In the genomic region with DNA sequence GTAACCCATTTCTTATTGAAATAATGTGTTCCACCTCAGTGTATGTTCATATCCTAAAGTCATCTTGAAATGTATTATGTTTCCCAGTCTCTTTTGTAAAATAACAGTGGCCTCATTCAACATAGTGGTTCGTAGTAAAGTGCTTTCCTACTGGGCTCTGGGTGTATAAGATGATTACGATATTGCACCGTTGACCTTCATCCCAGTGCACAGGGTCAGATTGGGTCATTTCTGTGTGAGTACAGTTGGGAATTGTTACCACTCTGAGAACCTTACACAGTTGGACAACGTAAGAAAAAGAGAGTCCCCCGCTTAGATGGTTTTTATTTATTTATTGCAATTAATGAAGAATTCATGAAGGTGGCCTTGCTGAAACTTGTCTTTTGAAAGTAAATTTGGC, we compare ENCODE assay signal across 17 cellular contexts.
"Had no signal": no experiment of that assay in that cellular context is flagged by ENCODE, and none has a peak within 500 bp of the region (broad histone marks: within the 10 kb centered on the region; RNA-seq: fewer than 3 reads in every experiment).

No MANE protein-coding gene starts in this region.

- H3K27ac ChIP-seq: coronary artery, transverse colon had no signal

- H3K4me3 ChIP-seq: coronary artery, skin epidermis, transverse colon had no signal

- H3K9me3 Mint-ChIP-seq: activated T-helper 17 cell treated with anti-CD3 and anti-CD28 coated beads, Interleukin-2, amount 50 U/mL, for 72 hours; natural killer cell treated with Interleukin-12 subunit alpha and Interleukin-12 subunit beta and Interleukin-15 and Interleukin-18, amount 100 ng/mL, for 72 hours; T-helper 2 cell treated with Interferon-gamma antibody and Interleukin-4, amounts not matched to agents 5 μg/mL and 100 μg/mL, for 36 hours had no signal

- H3K27me3 ChIP-seq: transverse colon had no signal

- H3K27me3 Mint-ChIP-seq: natural killer cell treated with Interleukin-12 subunit alpha and Interleukin-12 subunit beta and Interleukin-15 and Interleukin-18, amount 100 ng/mL, for 72 hours had no signal

- H3K4me3 Mint-ChIP-seq: activated T-helper 17 cell treated with anti-CD3 and anti-CD28 coated beads, Interleukin-2, amount 50 U/mL, for 72 hours; natural killer cell treated with Interleukin-12 subunit alpha and Interleukin-12 subunit beta and Interleukin-15 and Interleukin-18, amount 100 ng/mL, for 72 hours; T-helper 2 cell treated with Interferon-gamma antibody and Interleukin-4, amounts not matched to agents 5 μg/mL and 100 μg/mL, for 36 hours had no signal

- DNase-seq: activated CD4-positive, alpha-beta T cell treated with anti-CD3 and anti-CD28 coated beads, Interleukin-2, amount 50 U/mL, for 1 hour; activated naive CD4-positive, alpha-beta T cell treated with anti-CD3 and anti-CD28 coated beads, Interleukin-2, amount 50 U/mL, for 16 hours; amniotic stem cell; central memory CD4-positive, alpha-beta T cell; effector CD8-positive, alpha-beta T cell; foreskin fibroblast; kidney glomerular epithelial cell; posterior cingulate gyrus; stimulated activated CD4-positive, alpha-beta T cell treated with anti-CD3 and anti-CD28 coated beads, Interleukin-4, amount 100 ng/mL, for 24 hours; stimulated activated CD8-positive, alpha-beta memory T cell treated with anti-CD3 and anti-CD28 coated beads, Interleukin-4, amount 100 ng/mL, for 48 hours; stimulated activated naive CD4-positive, alpha-beta T cell treated with Interleukin-2 at 50 U/mL for 16 hours; transverse colon had no signal

- H3K36me3 ChIP-seq: transverse colon had no signal

- H3K36me3 Mint-ChIP-seq: natural killer cell treated with Interleukin-12 subunit alpha and Interleukin-12 subunit beta and Interleukin-15 and Interleukin-18, amount 100 ng/mL, for 72 hours had no signal

- ATAC-seq: natural killer cell treated with Interleukin-12 subunit alpha and Interleukin-12 subunit beta and Interleukin-15 and Interleukin-18, amount 100 ng/mL, for 72 hours had no signal

- H3K4me1 Mint-ChIP-seq: activated T-helper 17 cell treated with anti-CD3 and anti-CD28 coated beads, Interleukin-2, amount 50 U/mL, for 72 hours had no signal

- H3K27ac Mint-ChIP-seq: activated T-helper 17 cell treated with anti-CD3 and anti-CD28 coated beads, Interleukin-2, amount 50 U/mL, for 72 hours; natural killer cell treated with Interleukin-12 subunit alpha and Interleukin-12 subunit beta and Interleukin-15 and Interleukin-18, amount 100 ng/mL, for 72 hours; T-helper 2 cell treated with Interferon-gamma antibody and Interleukin-4, amounts not matched to agents 5 μg/mL and 100 μg/mL, for 36 hours had no signal

- H3K9me3 ChIP-seq: transverse colon had no signal
